ENCODE assay signal across 10 cellular contexts in the genomic region with DNA sequence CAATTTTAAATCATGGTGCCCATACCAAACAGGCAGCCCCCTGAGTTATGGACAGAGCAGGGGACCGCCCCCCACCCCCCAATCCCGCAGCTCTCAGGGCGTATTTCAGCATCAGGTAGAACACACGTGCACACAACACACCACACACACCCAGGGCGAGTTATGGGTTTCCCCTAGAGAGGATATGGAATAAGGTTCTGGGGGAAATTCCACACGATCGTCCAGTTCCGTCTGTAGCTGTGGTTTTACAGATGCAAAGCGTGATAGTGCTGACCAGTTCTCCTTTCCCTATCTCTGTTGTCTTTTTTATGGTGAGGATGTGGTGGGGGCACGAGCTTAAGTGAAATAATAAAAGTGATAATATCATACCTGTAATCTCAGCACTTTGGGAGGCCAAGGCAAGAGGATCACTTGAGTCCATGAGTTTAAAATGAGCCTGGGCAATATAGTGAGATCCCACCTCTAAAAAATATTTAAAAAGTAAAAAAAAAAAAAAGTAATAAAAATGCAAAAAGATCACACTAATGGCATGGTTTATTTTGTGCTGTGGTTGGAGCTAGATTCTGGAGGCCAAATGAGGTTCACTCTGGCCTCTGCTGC. TPM values are rescaled to one million over a fixed set of nuclear protein-coding genes. Genes with fewer than 3 reads are reported as not detected.
DNase-seq lines count a peak whose midpoint lies in the region; ATAC-seq and TF ChIP-seq lines count a peak whose summit lies in the region.
"Had no signal": no experiment of that assay in that cellular context is flagged by ENCODE, and none has a peak within 500 bp of the region (broad histone marks: within the 10 kb centered on the region; RNA-seq: fewer than 3 reads in every experiment).

No MANE protein-coding gene starts in this region.

- H3K4me1 ChIP-seq in subcutaneous abdominal adipose tissue (ENCODE audit: control insufficient read depth in 5 of 5, insufficient read depth in 5 of 5, low read length in 5 of 5) (peaks cover 17 to 89% (median 84%) of the 10 kb centered on the region in 5 donors), thyroid gland (peaks cover 26 to 55% of the 10 kb centered on the region in 2 donors)

- no peak overlapping the region for H3K4me3 Mint-ChIP-seq in activated CD8-positive, alpha-beta T cell treated with anti-CD3 and anti-CD28 coated beads, Interleukin-2, amount 10 ng/mL, durations not matched to agents 7 days and 5 days
- H3K4me3 Mint-ChIP-seq in activated CD8-positive, alpha-beta T cell treated with anti-CD3 and anti-CD28 coated beads for 36 hours = no peak overlapping the region
- no peak overlapping the region for H3K4me3 Mint-ChIP-seq in activated naive CD8-positive, alpha-beta T cell treated with anti-CD3 and anti-CD28 coated beads, Interleukin-2, amount 10 ng/mL, durations not matched to agents 7 days and 5 days
- no peak overlapping the region for H3K4me3 Mint-ChIP-seq in activated T-cell treated with anti-CD3 and anti-CD28 coated beads, Interleukin-2, amount 50 U/mL, for 24 hours

- H3K36me3 Mint-ChIP-seq in activated CD8-positive, alpha-beta T cell treated with anti-CD3 and anti-CD28 coated beads, Interleukin-2, amount 10 ng/mL, durations not matched to agents 7 days and 5 days (ENCODE audit: low read depth) = no peaks in the 10 kb centered on the region
- H3K36me3 Mint-ChIP-seq in activated CD8-positive, alpha-beta T cell treated with anti-CD3 and anti-CD28 coated beads for 36 hours (ENCODE audit: low read depth) = no peaks in the 10 kb centered on the region
- H3K36me3 Mint-ChIP-seq in activated naive CD8-positive, alpha-beta T cell treated with anti-CD3 and anti-CD28 coated beads, Interleukin-2, amount 10 ng/mL, durations not matched to agents 7 days and 5 days = no peaks in the 10 kb centered on the region
- peaks cover 3% of the 10 kb centered on the region for H3K36me3 Mint-ChIP-seq in activated T-cell treated with anti-CD3 and anti-CD28 coated beads, Interleukin-2, amount 50 U/mL, for 24 hours (ENCODE audit: low read depth)

- peak overlapping the region; percentile 99 for H3K27ac ChIP-seq in subcutaneous abdominal adipose tissue (ENCODE audit: low read depth, low read length)
- peak overlapping the region in 1 of 3 donors; percentile 91 for H3K27ac ChIP-seq in thyroid gland
- H3K27ac ChIP-seq: cardiac muscle cell had no signal

- H3K36me3 ChIP-seq in subcutaneous abdominal adipose tissue (ENCODE audit: control insufficient read depth in 5 of 5, insufficient read depth in 5 of 5, low read length in 5 of 5) (peaks cover 0 to 4% (median 0%) of the 10 kb centered on the region in 5 donors), thyroid gland (no peaks in the 10 kb centered on the region)
- H3K36me3 ChIP-seq: cardiac muscle cell had no signal

- intact Hi-C loops in activated CD8-positive, alpha-beta T cell treated with anti-CD3 and anti-CD28 coated beads for 36 hours (cut with micrococcal nuclease) = no loop called here
- intact Hi-C loops in sciatic nerve (cut with DNase I) = no loop called here
- intact Hi-C loops in thyroid gland (cut with DNase I) = no loop called here

- peaks cover 6% of the 10 kb centered on the region for H3K27me3 Mint-ChIP-seq in activated CD8-positive, alpha-beta T cell treated with anti-CD3 and anti-CD28 coated beads, Interleukin-2, amount 10 ng/mL, durations not matched to agents 7 days and 5 days (ENCODE audit: low read depth)
- peaks cover 9% of the 10 kb centered on the region for H3K27me3 Mint-ChIP-seq in activated CD8-positive, alpha-beta T cell treated with anti-CD3 and anti-CD28 coated beads for 36 hours
- peaks cover 9% of the 10 kb centered on the region for H3K27me3 Mint-ChIP-seq in activated naive CD8-positive, alpha-beta T cell treated with anti-CD3 and anti-CD28 coated beads, Interleukin-2, amount 10 ng/mL, durations not matched to agents 7 days and 5 days
- H3K27me3 Mint-ChIP-seq in activated T-cell treated with anti-CD3 and anti-CD28 coated beads, Interleukin-2, amount 50 U/mL, for 24 hours = peaks cover 7% of the 10 kb centered on the region

- peaks cover 53% of the 10 kb centered on the region for H3K4me1 Mint-ChIP-seq in activated CD8-positive, alpha-beta T cell treated with anti-CD3 and anti-CD28 coated beads, Interleukin-2, amount 10 ng/mL, durations not matched to agents 7 days and 5 days (ENCODE audit: low read depth)
- peaks cover 45% of the 10 kb centered on the region for H3K4me1 Mint-ChIP-seq in activated CD8-positive, alpha-beta T cell treated with anti-CD3 and anti-CD28 coated beads for 36 hours (ENCODE audit: low read depth)
- H3K4me1 Mint-ChIP-seq in activated naive CD8-positive, alpha-beta T cell treated with anti-CD3 and anti-CD28 coated beads, Interleukin-2, amount 10 ng/mL, durations not matched to agents 7 days and 5 days = peaks cover 53% of the 10 kb centered on the region
- peaks cover 50% of the 10 kb centered on the region for H3K4me1 Mint-ChIP-seq in activated T-cell treated with anti-CD3 and anti-CD28 coated beads, Interleukin-2, amount 50 U/mL, for 24 hours (ENCODE audit: low read depth)

- no peak overlapping the region for H3K9ac ChIP-seq in subcutaneous abdominal adipose tissue (ENCODE audit: low read length in 5 of 5)

- no peaks in the 10 kb centered on the region for H3K27me3 ChIP-seq in subcutaneous abdominal adipose tissue (ENCODE audit: control insufficient read depth in 5 of 5, insufficient read depth in 4 of 5, low read length in 5 of 5)
- H3K27me3 ChIP-seq in thyroid gland = no peaks in the 10 kb centered on the region
- H3K27me3 ChIP-seq: cardiac muscle cell had no signal

- 74 to 84% methylated on average over 10 of the region's 10 CpGs for WGBS in thyroid gland, 2 donors

- H3K9me3 ChIP-seq in subcutaneous abdominal adipose tissue (ENCODE audit: control insufficient read depth in 5 of 5, low read length in 5 of 5) (no peaks in the 10 kb centered on the region), thyroid gland (no peaks in the 10 kb centered on the region)

- no peak for TF ChIP-seq CTCF in activated CD8-positive, alpha-beta T cell treated with anti-CD3 and anti-CD28 coated beads for 36 hours (IDR thresholded peaks at IDR 0.05)
- TF ChIP-seq CTCF in thyroid gland (IDR thresholded peaks at IDR 0.05) = no peak

- no peak for ATAC-seq in activated CD8-positive, alpha-beta T cell treated with anti-CD3 and anti-CD28 coated beads, Interleukin-2, amount 10 ng/mL, durations not matched to agents 7 days and 5 days
- ATAC-seq in activated CD8-positive, alpha-beta T cell treated with anti-CD3 and anti-CD28 coated beads for 36 hours = no peak
- peak; percentile 45 for ATAC-seq in HG03135 (IDR thresholded peaks at IDR 0.05; ENCODE audit: unreplicated experiment)
- no peak for ATAC-seq in activated naive CD8-positive, alpha-beta T cell treated with anti-CD3 and anti-CD28 coated beads, Interleukin-2, amount 10 ng/mL, durations not matched to agents 7 days and 5 days (ENCODE audit: low read depth)
- ATAC-seq in sciatic nerve = no peak

- POLR2A ChIA-PET in activated CD8-positive, alpha-beta T cell treated with anti-CD3 and anti-CD28 coated beads, Interleukin-2, amount 10 ng/mL, durations not matched to agents 7 days and 5 days (lab: Charles Lee) = interaction anchor here (0.8 to 1.2 kb wide), 3 partner anchors 12 to 77 kb away, joined by 3 read pairs; no protein-coding TSS in a partner anchor
- POLR2A ChIA-PET in activated CD8-positive, alpha-beta T cell treated with anti-CD3 and anti-CD28 coated beads for 36 hours (lab: Charles Lee) = interaction anchor here (1.0 kb wide), 1 partner anchor 81 kb away, joined by 3 read pairs; no protein-coding TSS in a partner anchor
- POLR2A ChIA-PET in activated naive CD8-positive, alpha-beta T cell treated with anti-CD3 and anti-CD28 coated beads, Interleukin-2, amount 10 ng/mL, durations not matched to agents 7 days and 5 days (lab: Charles Lee) = interaction anchor here (0.6 to 0.9 kb wide), 4 partner anchors 11 to 311 kb away, joined by 3 to 4 read pairs (median 3); no protein-coding TSS in a partner anchor

- no peaks in the 10 kb centered on the region for H3K9me3 Mint-ChIP-seq in activated CD8-positive, alpha-beta T cell treated with anti-CD3 and anti-CD28 coated beads, Interleukin-2, amount 10 ng/mL, durations not matched to agents 7 days and 5 days (ENCODE audit: insufficient read depth)
- H3K9me3 Mint-ChIP-seq in activated CD8-positive, alpha-beta T cell treated with anti-CD3 and anti-CD28 coated beads for 36 hours = no peaks in the 10 kb centered on the region
- H3K9me3 Mint-ChIP-seq in activated naive CD8-positive, alpha-beta T cell treated with anti-CD3 and anti-CD28 coated beads, Interleukin-2, amount 10 ng/mL, durations not matched to agents 7 days and 5 days = no peaks in the 10 kb centered on the region
- H3K9me3 Mint-ChIP-seq in activated T-cell treated with anti-CD3 and anti-CD28 coated beads, Interleukin-2, amount 50 U/mL, for 24 hours = no peaks in the 10 kb centered on the region

- DNase-seq in activated CD8-positive, alpha-beta T cell treated with anti-CD3 and anti-CD28 coated beads, Interleukin-2, amount 10 ng/mL, durations not matched to agents 7 days and 5 days = no peak
- DNase-seq in activated CD8-positive, alpha-beta T cell treated with anti-CD3 and anti-CD28 coated beads for 36 hours = no peak
- no peak for DNase-seq in activated naive CD8-positive, alpha-beta T cell treated with anti-CD3 and anti-CD28 coated beads, Interleukin-2, amount 10 ng/mL, durations not matched to agents 7 days and 5 days
- no peak for DNase-seq in sciatic nerve (ENCODE audit: low spot score)
- DNase-seq in thyroid gland = no peak
- no peak for DNase-seq in activated T-cell treated with anti-CD3 and anti-CD28 coated beads, Interleukin-2, amount 50 U/mL, for 24 hours
- DNase-seq: NCI-H1105 had no signal

- peak overlapping the region; percentile 8 for H3K27ac Mint-ChIP-seq in activated CD8-positive, alpha-beta T cell treated with anti-CD3 and anti-CD28 coated beads, Interleukin-2, amount 10 ng/mL, durations not matched to agents 7 days and 5 days
- no peak overlapping the region for H3K27ac Mint-ChIP-seq in activated CD8-positive, alpha-beta T cell treated with anti-CD3 and anti-CD28 coated beads for 36 hours
- H3K27ac Mint-ChIP-seq in activated naive CD8-positive, alpha-beta T cell treated with anti-CD3 and anti-CD28 coated beads, Interleukin-2, amount 10 ng/mL, durations not matched to agents 7 days and 5 days = peak overlapping the region; percentile 46
- no peak overlapping the region for H3K27ac Mint-ChIP-seq in activated T-cell treated with anti-CD3 and anti-CD28 coated beads, Interleukin-2, amount 50 U/mL, for 24 hours

- no peak for TF ChIP-seq POLR2A in thyroid gland (IDR thresholded peaks at IDR 0.05)

- CTCF ChIA-PET in activated CD8-positive, alpha-beta T cell treated with anti-CD3 and anti-CD28 coated beads, Interleukin-2, amount 10 ng/mL, durations not matched to agents 7 days and 5 days (lab: Charles Lee) = interaction anchor here (1.0 to 1.7 kb wide), 4 partner anchors 14 to 197 kb away, joined by 3 to 6 read pairs (median 4); no protein-coding TSS in a partner anchor
- CTCF ChIA-PET in activated CD8-positive, alpha-beta T cell treated with anti-CD3 and anti-CD28 coated beads for 36 hours (lab: Charles Lee) = interaction anchor here (1.2 to 1.7 kb wide), 3 partner anchors 29 to 189 kb away, joined by 3 to 7 read pairs (median 3); no protein-coding TSS in a partner anchor

- H3K4me3 ChIP-seq in subcutaneous abdominal adipose tissue (ENCODE audit: low read depth in 1 of 5, low read length in 5 of 5) = no peak overlapping the region
- no peak overlapping the region for H3K4me3 ChIP-seq in thyroid gland (replicated peaks in 1 of 3)
- H3K4me3 ChIP-seq: cardiac muscle cell had no signal

RNA-seq across cellular contexts. Expression of a gene that starts 25.1 kb away (rescaled TPM):
- 1 to 10 TPM; 5.5 to 5.6 TPM for total RNA-seq in activated CD8-positive, alpha-beta T cell treated with anti-CD3 and anti-CD28 coated beads, Interleukin-2, amount 10 ng/mL, durations not matched to agents 7 days and 5 days
- 1 to 10 TPM; 6.2 to 7.1 TPM for total RNA-seq in activated CD8-positive, alpha-beta T cell treated with anti-CD3 and anti-CD28 coated beads for 36 hours
- 10 to 100 TPM in 1 of 2 experiments, 1 to 10 TPM in 1; 9.4 to 11.9 TPM for total RNA-seq in activated naive CD8-positive, alpha-beta T cell treated with anti-CD3 and anti-CD28 coated beads, Interleukin-2, amount 10 ng/mL, durations not matched to agents 7 days and 5 days
- total RNA-seq in sciatic nerve = 60.9 TPM
- total RNA-seq in thyroid gland = 10 to 100 TPM; 12.7 to 22.7 (median 20.0) TPM

RNA-seq across cellular contexts. Expression of a gene that starts 49.6 kb away (rescaled TPM):
- total RNA-seq in activated CD8-positive, alpha-beta T cell treated with anti-CD3 and anti-CD28 coated beads, Interleukin-2, amount 10 ng/mL, durations not matched to agents 7 days and 5 days = 1 to 10 TPM; 8.5 to 9.6 TPM
- total RNA-seq in activated CD8-positive, alpha-beta T cell treated with anti-CD3 and anti-CD28 coated beads for 36 hours = 10 to 100 TPM; 13.2 to 14.5 TPM
- total RNA-seq in activated naive CD8-positive, alpha-beta T cell treated with anti-CD3 and anti-CD28 coated beads, Interleukin-2, amount 10 ng/mL, durations not matched to agents 7 days and 5 days = 10 to 100 TPM; 14.2 to 14.8 TPM
- 10.0 TPM for total RNA-seq in sciatic nerve
- total RNA-seq in thyroid gland = 10 to 100 TPM in 1 of 4 donors, 1 to 10 TPM in 3; 4.7 to 12.3 (median 7.3) TPM

Comparison
In these comparisons a context has a peak if more than half of its experiments do, and no peak if none do; other contexts are left out.
1. H3K27ac Mint-ChIP-seq: peak in activated CD8-positive, alpha-beta T cell treated with anti-CD3 and anti-CD28 coated beads, Interleukin-2, amount 10 ng/mL, durations not matched to agents 7 days and 5 days (single experiment) and activated naive CD8-positive, alpha-beta T cell treated with anti-CD3 and anti-CD28 coated beads, Interleukin-2, amount 10 ng/mL, durations not matched to agents 7 days and 5 days (single experiment); none in activated CD8-positive, alpha-beta T cell treated with anti-CD3 and anti-CD28 coated beads for 36 hours (single experiment) and activated T-cell treated with anti-CD3 and anti-CD28 coated beads, Interleukin-2, amount 50 U/mL, for 24 hours (single experiment).